8 cellular contexts compared by ENCODE assay signal in the genomic region with DNA sequence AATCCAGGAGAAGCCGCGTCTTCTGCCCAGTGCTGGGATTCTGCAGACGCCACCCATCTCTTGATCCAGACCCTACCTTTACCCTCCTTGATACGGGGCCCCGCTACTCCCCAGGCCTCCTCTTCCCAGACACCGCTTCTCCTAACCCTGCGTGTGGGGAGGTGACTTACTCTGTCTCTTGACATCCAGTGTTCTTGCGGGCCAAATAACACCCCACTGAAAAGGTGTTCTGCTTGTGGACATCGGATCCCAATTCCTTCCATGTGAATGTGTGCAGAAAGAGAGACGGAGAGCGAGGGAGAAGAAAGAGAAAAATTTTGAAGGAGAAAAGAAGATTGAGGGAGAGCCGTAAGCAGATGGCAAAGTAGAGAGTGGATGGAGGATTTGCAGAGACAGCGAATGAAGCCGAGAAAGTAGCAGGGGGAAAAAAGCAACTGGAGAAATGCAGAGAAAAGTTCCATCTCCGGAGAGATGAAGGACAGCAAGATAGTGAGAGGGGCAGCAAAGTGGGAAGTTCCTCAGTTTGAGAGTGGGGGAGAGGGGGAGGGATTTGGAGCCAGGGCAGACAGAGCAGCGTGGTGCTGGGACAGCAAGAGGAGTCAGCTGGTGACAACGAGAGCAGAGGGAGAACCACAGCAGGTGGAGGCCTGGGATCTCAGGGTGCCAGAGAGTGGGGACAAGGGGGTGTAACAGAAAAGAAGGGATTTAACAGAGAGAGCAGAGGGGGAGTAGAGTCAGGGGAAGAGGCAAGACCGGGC. TPM values are rescaled to one million over a fixed set of nuclear protein-coding genes. Genes with fewer than 3 reads are reported as not detected.
DNase-seq lines count a peak whose midpoint lies in the region; ATAC-seq and TF ChIP-seq lines count a peak whose summit lies in the region.

No MANE protein-coding gene starts in this region.

- H2BK120ac ChIP-seq in H9 (ENCODE audit: low read depth, low read length, poor library complexity, severe bottlenecking), result no peak overlapping the region

- peak overlapping the region; percentile 97 for H3K4me3 Mint-ChIP-seq in CD8-positive, alpha-beta T cell
- H3K4me3 Mint-ChIP-seq in H9, result peak overlapping the region; percentile 90 to 91

- H3K9ac ChIP-seq in H9 (ENCODE audit: extremely low read depth, insufficient read length, low read length), result peak overlapping the region; percentile 73

- peaks cover 44% of the 10 kb centered on the region for H3K9me3 Mint-ChIP-seq in CD8-positive, alpha-beta T cell
- peaks cover under 1 to 40% of the 10 kb centered on the region in 2 experiments; a peak in 4 of 5 replicates for H3K9me3 Mint-ChIP-seq in H9

- no peak overlapping the region for H4K91ac ChIP-seq in H9 (ENCODE audit: insufficient read length, low read depth, low read length)

- H3K27me3 ChIP-seq in CD8-positive, alpha-beta T cell (ENCODE audit: insufficient read depth, low read length), result no peaks in the 10 kb centered on the region
- H3K27me3 ChIP-seq in H9 (ENCODE audit: insufficient read depth, low read length) (no peaks in the 10 kb centered on the region), gastrocnemius medialis (no peaks in the 10 kb centered on the region)

- H3K23me2 ChIP-seq in H9 (ENCODE audit: insufficient read length, low read depth, low read length, poor library complexity, severe bottlenecking), result peaks cover 11% of the 10 kb centered on the region

- WGBS in H9 (ENCODE audit: extremely low coverage, insufficient read length, low lambda C conversion rate), result 100% methylated on average over 1 of the region's 18 CpGs

- no peaks in the 10 kb centered on the region for H3K27me3 Mint-ChIP-seq in CD8-positive, alpha-beta T cell (ENCODE audit: low read depth)
- no peaks in the 10 kb centered on the region; the same call in 1 of the 2 replicates for H3K27me3 Mint-ChIP-seq in H9 (ENCODE audit: low read depth)

- H3T11ph ChIP-seq in H9 (ENCODE audit: low read length), result no peak overlapping the region

- H4K8ac ChIP-seq in H9 (replicated peaks; ENCODE audit: insufficient read length, low read depth, low read length), result no peak overlapping the region

- peak overlapping the region; percentile 99 for H3K27ac Mint-ChIP-seq in CD8-positive, alpha-beta T cell
- H3K27ac Mint-ChIP-seq in H9, result peak overlapping the region in 2 of 3 experiments; percentile 89 to 97; a peak in 4 of 7 replicates

- H3K4ac ChIP-seq in H9 (ENCODE audit: low read depth, low read length), result no peak overlapping the region

- H3K14ac ChIP-seq in H9 (ENCODE audit: insufficient read depth, low read length), result no peak overlapping the region

- no peak for DNase-seq in CD8-positive, alpha-beta T cell
- DNase-seq in H9, result no peak
- DNase-seq in glomerular visceral epithelial cell (ENCODE audit: extremely low spot score), result peak; percentile 4
- DNase-seq in gastrocnemius medialis, result no peak
- DNase-seq in NCI-H2081 (lab: John Stamatoyannopoulos, UW), result no peak
- DNase-seq in SW480 (ENCODE audit: low spot score), result no peak
- DNase-seq in NCI-H2081 treated with DMSO at 0.1 percent for 48 hours (lab: John Stamatoyannopoulos, UW), result no peak

- peak overlapping the region; percentile 97 for H3K4me3 ChIP-seq in CD8-positive, alpha-beta T cell (ENCODE audit: low read depth, low read length)
- peak overlapping the region; percentile 54 to 94 (median 84) for H3K4me3 ChIP-seq in gastrocnemius medialis

- H3K36me3 ChIP-seq in CD8-positive, alpha-beta T cell (ENCODE audit: insufficient read depth, low read length), result peaks cover 25% of the 10 kb centered on the region
- peaks cover 5 to 41% of the 10 kb centered on the region in 2 donors for H3K36me3 ChIP-seq in gastrocnemius medialis

- in situ Hi-C loops in gastrocnemius medialis (cut with MboI; ENCODE audit: low sequenced_read_pairs in 4 of 4), result no loop called here

- no peak overlapping the region for H2BK12ac ChIP-seq in H9 (ENCODE audit: insufficient read length, low read depth, low read length)

- intact Hi-C loops in CD8-positive, alpha-beta T cell (cut with DNase I, micrococcal nuclease), result loop anchor here (1.0 to 5.0 kb wide), 11 partner anchors 28 to 1035 kb away; partner anchors contain the start of genes ZNF701 (in 2 of the 2), ZNF766 (in 2 of the 2), ZNF347 (in 1 of the 2) and ZNF610 (in 1 of the 2)
- intact Hi-C loops in gastrocnemius medialis (cut with DNase I; ENCODE audit: low total_unique reads), result loop anchor here (1.0 to 5.0 kb wide), 5 partner anchors 27 to 304 kb away; partner anchors contain the start of genes ZNF610 and ZNF808

- CTCF ChIA-PET in CD8-positive, alpha-beta T cell (lab: Charles Lee), result no interaction called here

- peak overlapping the region; percentile 93 for H3K27ac ChIP-seq in CD8-positive, alpha-beta T cell (ENCODE audit: low read depth, low read length)
- H3K27ac ChIP-seq in H9 (ENCODE audit: insufficient read length, low read depth, low read length) (no peak overlapping the region), VCaP (peak overlapping the region; percentile 90), gastrocnemius medialis (peak overlapping the region; percentile 88 to 94 (median 92))

- H2BK20ac ChIP-seq in H9 (ENCODE audit: low read depth, low read length, poor library complexity, severe bottlenecking), result no peak overlapping the region

- no peak overlapping the region for H2AFZ ChIP-seq in H9 (ENCODE audit: low read length)

- H3K4me1 ChIP-seq in CD8-positive, alpha-beta T cell (ENCODE audit: insufficient read depth, low read length), result peaks cover 7% of the 10 kb centered on the region
- H3K4me1 ChIP-seq in H9 (ENCODE audit: insufficient read depth, low read length) (no peaks in the 10 kb centered on the region; the same call in 1 of the 2 replicates), gastrocnemius medialis (peaks cover 5 to 7% of the 10 kb centered on the region in 2 donors)

- no peak for TF ChIP-seq POLR2A in gastrocnemius medialis (IDR thresholded peaks at IDR 0.05)

- ATAC-seq in CD8-positive, alpha-beta T cell, result no peak
- ATAC-seq in gastrocnemius medialis, result no peak

- no peaks in the 10 kb centered on the region for H4K20me1 ChIP-seq in H9 (ENCODE audit: control insufficient read depth, insufficient read depth, insufficient read length)

- POLR2A ChIA-PET in CD8-positive, alpha-beta T cell (lab: Charles Lee), result no interaction called here

- no peaks in the 10 kb centered on the region for H3K79me2 ChIP-seq in H9 (ENCODE audit: insufficient read depth, low read length)

- H2BK15ac ChIP-seq in H9 (ENCODE audit: low read depth, low read length), result no peak overlapping the region

- H3K4me1 Mint-ChIP-seq in CD8-positive, alpha-beta T cell (ENCODE audit: low read depth), result peaks cover 20% of the 10 kb centered on the region
- peaks cover 9 to 13% of the 10 kb centered on the region in 2 experiments for H3K4me1 Mint-ChIP-seq in H9

- no peak overlapping the region for H3K56ac ChIP-seq in H9 (ENCODE audit: insufficient read length, low read depth, low read length)

- H3K23ac ChIP-seq in H9 (ENCODE audit: insufficient read length, low read depth, low read length), result no peak overlapping the region

- H3K4me2 ChIP-seq in H9 (ENCODE audit: insufficient read depth, insufficient read length, low read length), result peak overlapping the region; percentile 80

- H3K79me1 ChIP-seq in H9 (ENCODE audit: insufficient read depth, low read depth, low read length, poor library complexity, severe bottlenecking), result peaks cover 3% of the 10 kb centered on the region

- no peak overlapping the region for H4K5ac ChIP-seq in H9 (ENCODE audit: insufficient read length, low read depth, low read length)

- no peak overlapping the region for H3K18ac ChIP-seq in H9 (ENCODE audit: insufficient read length, low read depth, low read length)

- H3K9me3 ChIP-seq in CD8-positive, alpha-beta T cell (ENCODE audit: low read length), result peaks cover 10% of the 10 kb centered on the region
- H3K9me3 ChIP-seq in H9 (ENCODE audit: control insufficient read depth, low read depth, low read length) (peaks cover 23% of the 10 kb centered on the region), gastrocnemius medialis (no peaks in the 10 kb centered on the region)

- H2BK5ac ChIP-seq in H9 (ENCODE audit: insufficient read length, low read length), result no peak overlapping the region

- TF ChIP-seq CTCF in CD8-positive, alpha-beta T cell (IDR thresholded peaks at IDR 0.05), result no peak
- TF ChIP-seq CTCF in H9 (conservative IDR thresholded peaks at IDR 0.05), result 0 out of 3 replicates have a peak, but pooled peaks have one; percentile 3
- TF ChIP-seq CTCF in VCaP (conservative IDR thresholded peaks at IDR 0.05), result no peak
- TF ChIP-seq CTCF in gastrocnemius medialis (IDR thresholded peaks at IDR 0.05 in 4 of 5, conservative IDR thresholded peaks at IDR 0.05 in 1 of 5), result no peak

- H2AK5ac ChIP-seq in H9 (ENCODE audit: insufficient read length, low read length), result no peak overlapping the region

- H3K36me3 Mint-ChIP-seq in CD8-positive, alpha-beta T cell, result peaks cover 63% of the 10 kb centered on the region
- H3K36me3 Mint-ChIP-seq in H9 (ENCODE audit: insufficient read depth in 1 of 3, low read depth in 3 of 3), result peaks cover 53 to 56% (median 53%) of the 10 kb centered on the region in 3 experiments

RNA-seq across cellular contexts. Expression of gene ZNF480, which starts 0.8 kb away (rescaled TPM):
- 1 to 10 TPM; 7.8 to 9.1 TPM for total RNA-seq in CD8-positive, alpha-beta T cell
- 39.2 and 42.5 TPM in 2 replicates for total RNA-seq in H9 (2021)
- 1 to 10 TPM; 3.8 to 7.4 (median 6.0) TPM for total RNA-seq in gastrocnemius medialis

RNA-seq across cellular contexts. Expression of gene ZNF766, which starts 28.4 kb away (rescaled TPM):
- 10 to 100 TPM; 50.8 to 52.6 TPM for total RNA-seq in CD8-positive, alpha-beta T cell
- total RNA-seq in H9 (2021), result 31.4 and 33.6 TPM in 2 replicates
- 10 to 100 TPM in 1 of 4 donors, 1 to 10 TPM in 3; 6.6 to 11.6 (median 7.7) TPM for total RNA-seq in gastrocnemius medialis

RNA-seq across cellular contexts. Expression of gene ZNF610, which starts 38.3 kb away (rescaled TPM):
- total RNA-seq in CD8-positive, alpha-beta T cell, result under 1 TPM; 0.33 TPM
- 5.9 and 6.4 TPM in 2 replicates for total RNA-seq in H9 (2021)
- under 1 TPM in 2 of 4 donors, not detected in 2; 0.61 to 0.71 TPM for total RNA-seq in gastrocnemius medialis
